1 cellular context compared by ENCODE assay signal in the genomic region with DNA sequence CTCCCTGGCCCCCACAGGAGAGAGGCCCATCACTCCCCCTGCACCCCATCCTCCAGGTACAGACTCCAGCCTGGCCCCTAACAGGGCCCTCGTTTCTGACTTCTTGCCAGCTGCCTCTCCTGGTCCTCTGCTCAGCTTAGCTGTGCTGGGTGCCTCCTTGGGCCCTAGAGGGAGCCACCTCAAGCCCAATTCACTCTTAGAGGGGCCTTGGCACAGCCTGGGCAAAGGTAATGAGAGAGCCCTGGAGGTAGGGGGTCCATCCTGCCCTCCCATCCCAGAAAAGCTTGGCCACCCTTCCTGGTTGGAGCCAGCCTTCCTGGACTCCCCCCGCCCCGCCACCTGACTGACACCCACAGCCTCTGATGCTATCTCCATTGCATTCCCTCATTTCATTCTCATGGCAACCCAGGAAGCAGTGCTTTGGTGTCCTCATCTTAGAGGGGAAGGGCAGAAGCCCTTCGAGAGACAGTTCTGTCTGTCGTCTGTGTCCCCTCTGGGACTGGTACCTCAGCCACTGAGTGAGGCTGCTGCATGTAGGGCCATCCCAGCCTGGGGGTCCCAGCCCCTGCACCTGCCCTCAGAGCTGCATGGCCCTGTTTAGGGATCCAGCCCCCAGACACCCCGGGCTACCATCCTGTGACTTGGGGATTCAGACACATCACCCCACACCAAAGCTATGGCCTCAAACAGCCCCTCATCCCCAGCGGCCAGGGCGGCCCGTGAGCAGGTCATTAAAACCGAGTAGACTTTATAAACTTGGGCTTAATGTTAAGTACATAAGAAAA.
TF ChIP-seq lines count a peak whose summit lies in the region.

No MANE protein-coding gene starts in this region.

TF ChIP-seq in H1, 55 proteins besides CTCF, POLR2A, EP300 and RAD21 (continued from another document):
- TF ChIP-seq, protein P1, sequence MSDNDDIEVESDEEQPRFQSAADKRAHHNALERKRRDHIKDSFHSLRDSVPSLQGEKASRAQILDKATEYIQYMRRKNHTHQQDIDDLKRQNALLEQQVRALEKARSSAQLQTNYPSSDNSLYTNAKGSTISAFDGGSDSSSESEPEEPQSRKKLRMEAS (IDR thresholded peaks at IDR 0.05) = no peak
- TF ChIP-seq YY1 (IDR thresholded peaks at IDR 0.05; ENCODE audit: low read depth, low read length) (no peak), CREB1 (IDR thresholded peaks at IDR 0.05) (no peak), RFX5 (IDR thresholded peaks at IDR 0.05; ENCODE audit: borderline replicate concordance, low read depth, low read length) (no peak), CEBPB (IDR thresholded peaks at IDR 0.05; ENCODE audit: low read depth, low read length) (no peak), USF2 (IDR thresholded peaks at IDR 0.05; ENCODE audit: low read length) (no peak), TAF7 (optimal IDR thresholded peaks at IDR 0.05; ENCODE audit: borderline replicate concordance, low read depth, low read length) (no peak), GABPA (IDR thresholded peaks at IDR 0.05; ENCODE audit: borderline replicate concordance, insufficient read depth, low read length) (no peak), SRF (IDR thresholded peaks at IDR 0.05; ENCODE audit: low read depth, low read length) (no peak)
